Comparison of ENCODE assay signal across 8 cellular contexts in the genomic region with DNA sequence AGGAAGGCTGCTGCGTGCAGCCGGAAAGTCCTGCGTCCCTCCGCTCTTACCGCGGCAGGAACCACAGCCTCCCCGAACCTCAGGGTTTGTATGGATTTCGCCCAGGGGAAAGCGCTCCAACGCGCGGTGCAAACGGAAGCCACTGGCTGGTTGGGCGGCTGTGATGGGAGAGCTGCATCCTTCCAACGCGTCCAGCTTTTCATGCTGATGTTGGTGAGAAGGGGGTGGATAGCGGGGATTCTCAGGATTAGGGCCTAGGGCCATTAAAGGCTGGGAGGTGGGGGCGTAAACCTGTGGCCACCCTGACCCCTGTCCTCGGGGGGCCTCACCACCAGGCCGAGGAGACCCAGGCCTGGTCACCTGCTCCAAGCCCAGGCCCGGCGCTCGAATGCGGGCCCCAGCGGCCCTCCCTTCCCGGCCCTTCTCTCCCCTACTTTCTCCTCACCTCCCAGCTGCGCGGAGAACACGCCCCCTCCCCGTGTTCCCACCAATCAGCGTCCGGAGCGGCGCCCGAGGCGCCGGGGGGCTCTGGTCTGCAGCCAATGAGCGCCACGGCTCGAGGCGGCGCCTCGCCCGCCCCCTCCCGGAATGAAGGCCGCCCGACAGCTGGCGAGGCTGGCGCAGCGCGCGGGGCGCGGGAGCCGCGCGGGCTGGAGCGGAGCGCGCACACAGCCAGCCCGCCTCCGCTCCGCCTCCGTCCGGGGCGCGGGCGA. TPM values are rescaled to one million over a fixed set of nuclear protein-coding genes. Genes with fewer than 3 reads are reported as not detected.
DNase-seq lines count a peak whose midpoint lies in the region; ATAC-seq and TF ChIP-seq lines count a peak whose summit lies in the region.

No MANE protein-coding gene starts in this region.

- no peak for TF ChIP-seq CTCF in CD8-positive, alpha-beta T cell (IDR thresholded peaks at IDR 0.05)
- no peak for TF ChIP-seq CTCF in OCI-LY3 (IDR thresholded peaks at IDR 0.05; ENCODE audit: low read depth, low read length)

- H3K36me3 Mint-ChIP-seq in CD8-positive, alpha-beta T cell = peaks cover 7% of the 10 kb centered on the region
- H3K36me3 Mint-ChIP-seq in activated T-cell treated with anti-CD3 and anti-CD28 coated beads, Interleukin-2, amount 50 U/mL, for 4 hours (ENCODE audit: insufficient read depth) = peaks cover 11% of the 10 kb centered on the region

- peaks cover 4% of the 10 kb centered on the region for H3K36me3 ChIP-seq in CD8-positive, alpha-beta T cell (ENCODE audit: insufficient read depth, low read length)
- H3K36me3 ChIP-seq in OCI-LY3 (replicated peaks; ENCODE audit: low read depth, low read length) = peaks cover 18% of the 10 kb centered on the region
- peaks cover 12% of the 10 kb centered on the region for H3K36me3 ChIP-seq in muscle layer of colon (ENCODE audit: insufficient read depth, low read length)

- no peak overlapping the region for H3K27ac ChIP-seq in CD8-positive, alpha-beta T cell (ENCODE audit: low read depth, low read length)
- H3K27ac ChIP-seq in OCI-LY3 (ENCODE audit: low read length) = no peak overlapping the region
- peak overlapping the region; percentile 61 for H3K27ac ChIP-seq in muscle layer of colon (ENCODE audit: low read depth, low read length)

- H2AFZ ChIP-seq in OCI-LY3 (ENCODE audit: low read depth, low read length) = no peak overlapping the region

- no peaks in the 10 kb centered on the region for H3K9me3 Mint-ChIP-seq in CD8-positive, alpha-beta T cell
- no peaks in the 10 kb centered on the region for H3K9me3 Mint-ChIP-seq in activated T-cell treated with anti-CD3 and anti-CD28 coated beads, Interleukin-2, amount 50 U/mL, for 4 hours

- no peaks in the 10 kb centered on the region for H3K27me3 Mint-ChIP-seq in CD8-positive, alpha-beta T cell (ENCODE audit: low read depth)
- no peaks in the 10 kb centered on the region for H3K27me3 Mint-ChIP-seq in activated T-cell treated with anti-CD3 and anti-CD28 coated beads, Interleukin-2, amount 50 U/mL, for 4 hours (ENCODE audit: low read depth)

- H4K20me1 ChIP-seq in OCI-LY3 (ENCODE audit: insufficient read depth, low read length) = peaks cover 30% of the 10 kb centered on the region

- H3K9ac ChIP-seq in OCI-LY3 (ENCODE audit: low read length) (no peak overlapping the region), muscle layer of colon (ENCODE audit: low read length) (no peak overlapping the region)

- no peaks in the 10 kb centered on the region for H3K27me3 ChIP-seq in CD8-positive, alpha-beta T cell (ENCODE audit: insufficient read depth, low read length)
- H3K27me3 ChIP-seq in OCI-LY3 (ENCODE audit: low read depth, low read length) (no peaks in the 10 kb centered on the region), muscle layer of colon (ENCODE audit: control insufficient read depth in 1 of 2, insufficient read depth in 2 of 2, low read length in 2 of 2) (no peaks in the 10 kb centered on the region)

- no peak overlapping the region for H3K27ac Mint-ChIP-seq in CD8-positive, alpha-beta T cell

- ATAC-seq in CD8-positive, alpha-beta T cell = peak; percentile 84
- ATAC-seq in GM19463 (IDR thresholded peaks at IDR 0.05; ENCODE audit: unreplicated experiment) = peak; percentile 65
- peak; percentile 71 to 77 for ATAC-seq in activated T-cell treated with anti-CD3 and anti-CD28 coated beads, Interleukin-2, amount 50 U/mL, for 4 hours
- peak; percentile 72 for ATAC-seq in esophagus mucosa

- H3K4me2 ChIP-seq in OCI-LY3 (ENCODE audit: low read length) = peak overlapping the region; percentile 32

- H3K9me3 ChIP-seq in CD8-positive, alpha-beta T cell (ENCODE audit: low read length) = no peaks in the 10 kb centered on the region
- H3K9me3 ChIP-seq in OCI-LY3 (ENCODE audit: insufficient read depth, low read length) = no peaks in the 10 kb centered on the region
- H3K9me3 ChIP-seq in muscle layer of colon (ENCODE audit: low read length) = no peaks in the 10 kb centered on the region

- H3K79me2 ChIP-seq in OCI-LY3 (ENCODE audit: low read length) = no peaks in the 10 kb centered on the region

- intact Hi-C loops in CD8-positive, alpha-beta T cell (cut with DNase I, micrococcal nuclease) = loop anchor here (1.0 to 10.0 kb wide), 2 partner anchors 149 to 454 kb away; partner anchors contain the start of gene PRDX3 (in 1 of the 2)

- DNase-seq in CD8-positive, alpha-beta T cell = peak; percentile 59 to 81 (median 77)
- DNase-seq in HPDE6-E6E7 (ENCODE audit: extremely low spot score) = peak; percentile 64
- DNase-seq in activated T-cell treated with anti-CD3 and anti-CD28 coated beads, Interleukin-2, amount 50 U/mL, for 4 hours = peak; percentile 82
- DNase-seq in stimulated activated CD8-positive, alpha-beta memory T cell treated with anti-CD3 and anti-CD28 coated beads, Interleukin-4, amount 100 ng/mL, for 4 hours (ENCODE audit: low read depth in 2 of 2, low spot score in 1 of 2) = peak; percentile 45 to 77

- H3K4me1 Mint-ChIP-seq in CD8-positive, alpha-beta T cell (ENCODE audit: low read depth) = peaks cover 11% of the 10 kb centered on the region
- H3K4me1 Mint-ChIP-seq in activated T-cell treated with anti-CD3 and anti-CD28 coated beads, Interleukin-2, amount 50 U/mL, for 4 hours (ENCODE audit: low read depth) = peaks cover 15% of the 10 kb centered on the region

- CTCF ChIA-PET in CD8-positive, alpha-beta T cell (lab: Charles Lee) = interaction anchor here (0.7 kb wide), 1 partner anchor 30 kb away, joined by 3 read pairs; no protein-coding TSS in a partner anchor

- POLR2A ChIA-PET in CD8-positive, alpha-beta T cell (lab: Charles Lee) = no interaction called here

- peaks cover 10% of the 10 kb centered on the region for H3K4me1 ChIP-seq in CD8-positive, alpha-beta T cell (ENCODE audit: insufficient read depth, low read length)
- H3K4me1 ChIP-seq in OCI-LY3 (ENCODE audit: low read length) (peaks cover 25% of the 10 kb centered on the region), muscle layer of colon (ENCODE audit: insufficient read depth, low read length) (peaks cover 33% of the 10 kb centered on the region)

- peak overlapping the region; percentile 77 for H3K4me3 Mint-ChIP-seq in CD8-positive, alpha-beta T cell
- peak overlapping the region; percentile 74 for H3K4me3 Mint-ChIP-seq in activated T-cell treated with anti-CD3 and anti-CD28 coated beads, Interleukin-2, amount 50 U/mL, for 4 hours

- peak overlapping the region; percentile 53 for H3K4me3 ChIP-seq in CD8-positive, alpha-beta T cell (ENCODE audit: low read depth, low read length)
- H3K4me3 ChIP-seq in OCI-LY3 (ENCODE audit: low read length) = peak overlapping the region; percentile 47
- peak overlapping the region; percentile 39 to 56 for H3K4me3 ChIP-seq in muscle layer of colon (ENCODE audit: low read depth in 1 of 2, low read length in 2 of 2)

RNA-seq across cellular contexts. Expression of gene NANOS1, which starts 0.5 kb away (rescaled TPM):
- total RNA-seq in CD8-positive, alpha-beta T cell = under 1 TPM; 0.41 to 0.50 TPM
- under 1 TPM; 0.08 to 0.15 (median 0.11) TPM for total RNA-seq in activated T-cell treated with anti-CD3 and anti-CD28 coated beads, Interleukin-2, amount 50 U/mL, for 4 hours
- 1.3 TPM for total RNA-seq in esophagus mucosa

RNA-seq across cellular contexts. Expression of gene EIF3A, which starts 51.6 kb away (rescaled TPM):
- total RNA-seq in CD8-positive, alpha-beta T cell = 100 to 1,000 TPM; 121 to 128 TPM
- 100 to 1,000 TPM; 188 to 194 (median 194) TPM for total RNA-seq in activated T-cell treated with anti-CD3 and anti-CD28 coated beads, Interleukin-2, amount 50 U/mL, for 4 hours
- total RNA-seq in esophagus mucosa = 88.2 TPM
